ENCODE assay signal across 13 cellular contexts in the genomic region with DNA sequence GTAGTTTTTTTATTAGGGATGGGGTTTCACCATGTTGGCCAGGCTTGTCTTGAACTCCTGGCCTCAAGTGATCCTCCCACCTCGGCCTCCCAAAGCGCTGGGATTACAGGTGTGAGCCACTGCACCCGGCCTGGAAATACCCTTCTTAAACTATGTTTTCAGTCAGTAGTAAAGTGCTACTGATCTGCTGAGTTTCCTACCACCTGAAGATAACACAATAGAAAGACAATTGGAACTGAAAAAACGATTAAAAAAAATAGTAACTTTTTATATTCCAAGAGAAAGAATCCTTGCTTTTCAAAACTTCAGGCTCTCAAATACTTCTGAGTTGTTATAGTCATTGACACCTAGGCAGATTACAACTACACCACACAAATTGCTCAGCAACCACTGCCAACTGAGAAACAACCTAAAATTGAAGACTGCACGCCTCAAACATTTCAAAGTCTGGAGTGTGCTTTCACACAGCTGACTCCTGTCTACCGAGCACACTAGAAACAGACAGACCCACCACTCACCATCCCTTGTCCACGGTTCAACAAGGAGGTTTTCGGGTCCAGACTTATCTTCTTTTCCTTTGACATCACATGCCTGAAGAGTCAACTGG. TPM values are rescaled to one million over a fixed set of nuclear protein-coding genes. Genes with fewer than 3 reads are reported as not detected.
DNase-seq lines count a peak whose midpoint lies in the region; ATAC-seq and TF ChIP-seq lines count a peak whose summit lies in the region.
"Had no signal": no experiment of that assay in that cellular context is flagged by ENCODE, and none has a peak within 500 bp of the region (broad histone marks: within the 10 kb centered on the region; RNA-seq: fewer than 3 reads in every experiment).

No MANE protein-coding gene starts in this region.

- H3K9me3 ChIP-seq in AG04450 (ENCODE audit: control insufficient read depth, insufficient read depth, low read length) (no peaks in the 10 kb centered on the region), DOHH2 (ENCODE audit: control insufficient read depth, insufficient read depth, low read length) (no peaks in the 10 kb centered on the region), SK-N-SH (no peaks in the 10 kb centered on the region)
- H3K9me3 ChIP-seq: BLaER1 treated with 17β-estradiol and CSF1 and Interleukin-3, amounts not matched to agents 10 nM and 100 nM; SJSA1 had no signal

- no peak for ATAC-seq in HG02678 (IDR thresholded peaks at IDR 0.05; ENCODE audit: unreplicated experiment)

- no peak overlapping the region for H3K4me3 ChIP-seq in AG04450 (ENCODE audit: low read depth, low read length)
- no peak overlapping the region for H3K4me3 ChIP-seq in DOHH2 (ENCODE audit: low read length)
- H3K4me3 ChIP-seq in coronary artery: no peak overlapping the region
- H3K4me3 ChIP-seq in SK-N-SH (ENCODE audit: low read depth in 2 of 2, low read length in 1 of 2): no peak overlapping the region
- H3K4me3 ChIP-seq: BLaER1 treated with 17β-estradiol and CSF1 and Interleukin-3, amounts not matched to agents 10 nM and 100 nM; SJSA1 had no signal

- H2AFZ ChIP-seq in SK-N-SH (ENCODE audit: low read depth): no peak overlapping the region

- H3K27ac Mint-ChIP-seq in osteocyte (ENCODE audit: unreplicated experiment): peak overlapping the region; percentile 72

- H3K36me3 Mint-ChIP-seq in osteocyte (ENCODE audit: unreplicated experiment): peaks cover 35% of the 10 kb centered on the region

- H3K27me3 Mint-ChIP-seq in osteocyte (ENCODE audit: unreplicated experiment): no peaks in the 10 kb centered on the region

- no peak overlapping the region for H3K4me3 Mint-ChIP-seq in osteocyte (ENCODE audit: unreplicated experiment)

- TF ChIP-seq RAD21 in SK-N-SH (IDR thresholded peaks at IDR 0.05; ENCODE audit: low read length): no peak

- POLR2A ChIA-PET in AG04450 (lab: Yijun Ruan, JAX) (no interaction called here), SK-N-SH (lab: Yijun Ruan, JAX) (no interaction called here)

- H3K27me3 ChIP-seq in AG04450 (ENCODE audit: control insufficient read depth, insufficient read depth, low read length) (no peaks in the 10 kb centered on the region), DOHH2 (ENCODE audit: control insufficient read depth, low read length) (no peaks in the 10 kb centered on the region), SK-N-SH (ENCODE audit: insufficient read depth) (no peaks in the 10 kb centered on the region)
- H3K27me3 ChIP-seq: BLaER1 treated with 17β-estradiol and CSF1 and Interleukin-3, amounts not matched to agents 10 nM and 100 nM; SJSA1 had no signal

- 0 out of 2 replicates have a peak, but pooled peaks cover 3% of the 10 kb centered on the region for H3F3A ChIP-seq in DOHH2 (ENCODE audit: control insufficient read depth, insufficient read depth)
- H3F3A ChIP-seq in SK-N-SH (replicated peaks; ENCODE audit: insufficient read depth): peaks cover 12% of the 10 kb centered on the region

- no peak for TF ChIP-seq EP300 in SK-N-SH (IDR thresholded peaks at IDR 0.05; ENCODE audit: borderline replicate concordance in 1 of 2, low read depth in 1 of 2, low read length in 1 of 2)

- H3K4me1 Mint-ChIP-seq in osteocyte (ENCODE audit: unreplicated experiment): peaks cover 10% of the 10 kb centered on the region

- TF ChIP-seq CTCF in AG04450 (IDR thresholded peaks at IDR 0.05; ENCODE audit: low read depth, low read length): no peak
- no peak for TF ChIP-seq CTCF in DOHH2 (IDR thresholded peaks at IDR 0.05; ENCODE audit: low read depth, low read length, poor library complexity, severe bottlenecking)
- no peak for TF ChIP-seq CTCF in coronary artery (IDR thresholded peaks at IDR 0.05)
- no peak for TF ChIP-seq CTCF in osteocyte (IDR thresholded peaks at IDR 0.05)
- no peak for TF ChIP-seq CTCF in SK-N-SH (IDR thresholded peaks at IDR 0.05)

- H3K9me2 ChIP-seq in DOHH2 (replicated peaks; ENCODE audit: control insufficient read depth, low read length) (no peaks in the 10 kb centered on the region), SK-N-SH (no peaks in the 10 kb centered on the region)

- H3K4me1 ChIP-seq in DOHH2 (ENCODE audit: control insufficient read depth, low read length) (peaks cover 17% of the 10 kb centered on the region), SK-N-SH (ENCODE audit: control insufficient read depth in 1 of 2, insufficient read depth in 2 of 2, low read depth in 1 of 2, low read length in 1 of 2) (no peaks in the 10 kb centered on the region)

- H3K27ac ChIP-seq in AG04450 (ENCODE audit: low read depth, low read length) (peak overlapping the region; percentile 65), DOHH2 (ENCODE audit: low read depth, low read length) (peak overlapping the region; percentile 45), coronary artery (peak overlapping the region; percentile 60 to 83), SK-N-SH (ENCODE audit: low read depth in 2 of 2, low read length in 1 of 2) (0 out of 4 replicates have a peak overlapping the region, but pooled peaks of 1 of the 2 experiments have one; percentile 37)

- DNase-seq in AG04450 (ENCODE audit: low read depth, low spot score) (no peak), coronary artery (ENCODE audit: low spot score) (no peak), osteocyte (ENCODE audit: extremely low spot score, unreplicated experiment) (no peak), SK-N-SH (no peak), SKM-1 (lab: John Stamatoyannopoulos, UW; ENCODE audit: unreplicated experiment) (no peak)
- DNase-seq in activated effector memory CD4-positive, alpha-beta T cell treated with Interleukin-2 at 50 U/mL for 16 hours: no peak
- DNase-seq: cerebellar nuclear complex, NCI-H1105 treated with DMSO at 0.1 percent for 48 hours, NCI-H69 had no signal

- H3K4me2 ChIP-seq in DOHH2 (ENCODE audit: low read length): peak overlapping the region; percentile 43
- no peak overlapping the region for H3K4me2 ChIP-seq in SK-N-SH

- WGBS in SK-N-SH (ENCODE audit: low lambda C conversion rate): 91% methylated on average over 8 of the region's 8 CpGs

- no peak overlapping the region for H3K9ac ChIP-seq in SK-N-SH

- H4K20me1 ChIP-seq in DOHH2 (ENCODE audit: control insufficient read depth, insufficient read depth, low read depth, low read length) (no peaks in the 10 kb centered on the region), SK-N-SH (ENCODE audit: insufficient read depth) (no peaks in the 10 kb centered on the region)

- H3K36me3 ChIP-seq in DOHH2 (ENCODE audit: control insufficient read depth, low read length): peaks cover 67% of the 10 kb centered on the region
- peaks cover 26 to 37% of the 10 kb centered on the region in 2 experiments for H3K36me3 ChIP-seq in SK-N-SH (replicated peaks in 1 of 2; ENCODE audit: control insufficient read depth in 1 of 2, insufficient read depth in 2 of 2, low read length in 1 of 2)

- CTCF ChIA-PET in AG04450 (lab: Charles Lee): interaction anchor here (1.8 kb wide), 1 partner anchor 27 kb away, joined by 8 read pairs; no protein-coding TSS in a partner anchor
- CTCF ChIA-PET in SK-N-SH (lab: Yijun Ruan, JAX): no interaction called here

- no peaks in the 10 kb centered on the region for H3K9me3 Mint-ChIP-seq in osteocyte (ENCODE audit: unreplicated experiment)

- H3K79me2 ChIP-seq in DOHH2 (ENCODE audit: control insufficient read depth, low read length) (no peaks in the 10 kb centered on the region), SK-N-SH (ENCODE audit: insufficient read depth) (no peaks in the 10 kb centered on the region; the same call in 1 of the 2 replicates)

TF ChIP-seq in SK-N-SH, 30 proteins besides CTCF, POLR2A, EP300 and RAD21:
- TF ChIP-seq RCOR1 (IDR thresholded peaks at IDR 0.05; ENCODE audit: low read length) (no peak), MEF2A (IDR thresholded peaks at IDR 0.05; ENCODE audit: borderline replicate concordance, low read depth) (no peak), EZH2phosphoT487 (IDR thresholded peaks at IDR 0.05; ENCODE audit: borderline replicate concordance, low read depth) (no peak)

RNA-seq across cellular contexts. Expression of gene ZZEF1, which starts 40.9 kb away (rescaled TPM):
- polyA plus RNA-seq in AG04450 (2011; rRNA removed) (15.3 and 18.3 TPM in 2 replicates), SK-N-SH (2012; rRNA removed) (7.2 and 8.9 TPM in 2 replicates)
- polyA minus RNA-seq in AG04450 (2011; rRNA and poly(A)+ RNA removed): 74.1 and 76.2 TPM in 2 replicates
- total RNA-seq in osteocyte: 47.1 and 52.0 TPM in 2 replicates
- polyA plus RNA-seq in SK-N-SH (2012; cell fraction: cytosol; rRNA removed): 4.2 and 5.3 TPM in 2 replicates
- polyA plus RNA-seq in SK-N-SH (2012; cell fraction: nucleus; rRNA removed): 23.3 and 24.0 TPM in 2 replicates

RNA-seq across cellular contexts. Expression of gene CYB5D2, which starts 41.1 kb away (rescaled TPM):
- polyA plus RNA-seq in AG04450 (2011; rRNA removed) (15.6 and 22.0 TPM in 2 replicates), SK-N-SH (2012; rRNA removed) (62.1 and 62.5 TPM in 2 replicates)
- polyA minus RNA-seq in AG04450 (2011; rRNA and poly(A)+ RNA removed): 14.9 and 15.6 TPM in 2 replicates
- 22.3 and 26.2 TPM in 2 replicates for total RNA-seq in osteocyte
- 39.8 and 49.8 TPM in 2 replicates for polyA plus RNA-seq in SK-N-SH (2012; cell fraction: cytosol; rRNA removed)
- polyA plus RNA-seq in SK-N-SH (2012; cell fraction: nucleus; rRNA removed): 40.5 and 54.1 TPM in 2 replicates
